10 cellular contexts compared by ENCODE assay signal in genomic region chr14:61147898-61148549, GRCh38.
DNase-seq lines count a peak whose midpoint lies in the region; ATAC-seq and TF ChIP-seq lines count a peak whose summit lies in the region.
"Had no signal": no experiment of that assay in that cellular context is flagged by ENCODE, and none has a peak within 500 bp of the region (broad histone marks: within the 10 kb centered on the region; RNA-seq: fewer than 3 reads in every experiment).

No MANE protein-coding gene starts in this region.

- no peaks in the 10 kb centered on the region; the same call in 1 of the 2 replicates for H3K36me3 ChIP-seq in PC-3 (ENCODE audit: low read depth, low read length)
- no peaks in the 10 kb centered on the region for H3K36me3 ChIP-seq in lower lobe of right lung
- H3K36me3 ChIP-seq in tibial artery, result no peaks in the 10 kb centered on the region

- peaks cover 11% of the 10 kb centered on the region for H3K9me3 Mint-ChIP-seq in endothelial cell (ENCODE audit: unreplicated experiment)
- peaks cover 18 to 21% of the 10 kb centered on the region in 2 donors for H3K9me3 Mint-ChIP-seq in stimulated activated naive B cell treated with anti-CD40 and anti-IgM and Interleukin-4, amounts not matched to agents 10 μg/mL and 1 μg/mL and 100 μg/mL, for 72 hours
- H3K9me3 Mint-ChIP-seq: activated naive CD4-positive, alpha-beta T cell treated with anti-CD3 and anti-CD28 coated beads, Interleukin-2, amount 50 U/mL, for 24 hours had no signal

- H3K9ac ChIP-seq in PC-3 (ENCODE audit: low read length), result peak overlapping the region; percentile 60

- BruUV-seq in PC-3 (replicated peaks; lab: Mats Ljungman, UMichigan), result no TSS peak

- H4K20me1 ChIP-seq in PC-3 (ENCODE audit: low read length), result no peaks in the 10 kb centered on the region

- TF ChIP-seq CTCF in PC-3 (conservative IDR thresholded peaks at IDR 0.05; ENCODE audit: low read depth, low read length) (no peak), lower lobe of right lung (IDR thresholded peaks at IDR 0.05) (no peak), tibial artery (IDR thresholded peaks at IDR 0.05) (no peak), endothelial cell (IDR thresholded peaks at IDR 0.05; ENCODE audit: unreplicated experiment) (no peak)

- POLR2A ChIA-PET in PC-3 (lab: Charles Lee; ENCODE audit: unreplicated experiment), result interaction anchor here (0.5 to 0.7 kb wide), 2 partner anchors 167 to 502 kb away, joined by 3 read pairs; no protein-coding TSS in a partner anchor

- no peaks in the 10 kb centered on the region for H3K79me2 ChIP-seq in PC-3 (ENCODE audit: low read length)

- H3K4me1 Mint-ChIP-seq in endothelial cell (ENCODE audit: unreplicated experiment), result peaks cover 4% of the 10 kb centered on the region
- H3K4me1 Mint-ChIP-seq in stimulated activated naive B cell treated with anti-CD40 and anti-IgM and Interleukin-4, amounts not matched to agents 10 μg/mL and 1 μg/mL and 100 μg/mL, for 72 hours, result no peaks in the 10 kb centered on the region
- H3K4me1 Mint-ChIP-seq: activated naive CD4-positive, alpha-beta T cell treated with anti-CD3 and anti-CD28 coated beads, Interleukin-2, amount 50 U/mL, for 24 hours had no signal

- intact Hi-C loops in PC-3 (cut with micrococcal nuclease), result no loop called here
- intact Hi-C loops in lower lobe of right lung (cut with DNase I), result no loop called here
- intact Hi-C loops in tibial artery (cut with DNase I; ENCODE audit: low total_unique reads), result loop anchor here (10.0 kb wide), 1 partner anchor 1663 kb away; the partner anchor contains the start of genes JKAMP and L3HYPDH

- H3K4me3 ChIP-seq in PC-3 (ENCODE audit: low read length), result no peak overlapping the region
- no peak overlapping the region for H3K4me3 ChIP-seq in lower lobe of right lung
- H3K4me3 ChIP-seq in tibial artery, result no peak overlapping the region

- H3K27ac ChIP-seq in PC-3 (ENCODE audit: low read length) (peak overlapping the region; percentile 89), lower lobe of right lung (no peak overlapping the region), tibial artery (peak overlapping the region; percentile 59 to 73)

- H3K4me1 ChIP-seq in PC-3 (ENCODE audit: insufficient read depth, low read length) (peaks cover 24% of the 10 kb centered on the region), lower lobe of right lung (peaks cover 8% of the 10 kb centered on the region), tibial artery (peaks cover 0 to 71% (median 24%) of the 10 kb centered on the region in 4 donors)

- no peaks in the 10 kb centered on the region for H3K9me2 ChIP-seq in PC-3 (replicated peaks; ENCODE audit: low read length)

- peak overlapping the region; percentile 90 for H2AFZ ChIP-seq in PC-3 (ENCODE audit: low read length)

- DNase-seq in PC-3, result peak; percentile 99
- DNase-seq in dermis microvascular lymphatic vessel endothelial cell (ENCODE audit: low read depth in 2 of 2), result peak; percentile 79 to 99
- no peak for DNase-seq in lower lobe of right lung
- no peak for DNase-seq in tibial artery
- no peak for DNase-seq in endothelial cell (ENCODE audit: low spot score)
- no peak for DNase-seq in stimulated activated naive B cell treated with anti-CD40 and anti-IgM and Interleukin-4, amounts not matched to agents 10 μg/mL and 1 μg/mL and 100 μg/mL, for 72 hours
- DNase-seq: NCI-H1092, T-helper 1 cell had no signal

- CTCF ChIA-PET in PC-3 (lab: Charles Lee), result interaction anchor here (0.6 to 0.8 kb wide), 3 partner anchors 70 to 523 kb away, joined by 3 to 4 read pairs (median 4); no protein-coding TSS in a partner anchor

- peaks cover 13% of the 10 kb centered on the region for H3K36me3 Mint-ChIP-seq in endothelial cell (ENCODE audit: low read depth, unreplicated experiment)
- peaks cover 3 to 5% of the 10 kb centered on the region in 2 donors for H3K36me3 Mint-ChIP-seq in stimulated activated naive B cell treated with anti-CD40 and anti-IgM and Interleukin-4, amounts not matched to agents 10 μg/mL and 1 μg/mL and 100 μg/mL, for 72 hours
- H3K36me3 Mint-ChIP-seq: activated naive CD4-positive, alpha-beta T cell treated with anti-CD3 and anti-CD28 coated beads, Interleukin-2, amount 50 U/mL, for 24 hours had no signal

- H3K4me3 Mint-ChIP-seq in endothelial cell (ENCODE audit: unreplicated experiment), result no peak overlapping the region
- H3K4me3 Mint-ChIP-seq in stimulated activated naive B cell treated with anti-CD40 and anti-IgM and Interleukin-4, amounts not matched to agents 10 μg/mL and 1 μg/mL and 100 μg/mL, for 72 hours, result no peak overlapping the region
- H3K4me3 Mint-ChIP-seq: activated naive CD4-positive, alpha-beta T cell treated with anti-CD3 and anti-CD28 coated beads, Interleukin-2, amount 50 U/mL, for 24 hours had no signal

- no peaks in the 10 kb centered on the region for H3K27me3 ChIP-seq in PC-3 (ENCODE audit: low read length)
- H3K27me3 ChIP-seq in lower lobe of right lung (ENCODE audit: low read depth), result no peaks in the 10 kb centered on the region
- no peaks in the 10 kb centered on the region for H3K27me3 ChIP-seq in tibial artery

- peak; percentile 88 for ATAC-seq in PC-3
- peak; percentile 15 to 19 for ATAC-seq in lower lobe of right lung
- no peak for ATAC-seq in HG03135 (IDR thresholded peaks at IDR 0.05; ENCODE audit: unreplicated experiment)
- no peak for ATAC-seq in stimulated activated naive B cell treated with anti-CD40 and anti-IgM and Interleukin-4, amounts not matched to agents 10 μg/mL and 1 μg/mL and 100 μg/mL, for 72 hours (replicated peaks)

- H3F3A ChIP-seq in PC-3 (ENCODE audit: low read length, unreplicated experiment), result no peaks in the 10 kb centered on the region

- H3K27me3 Mint-ChIP-seq in endothelial cell (ENCODE audit: unreplicated experiment), result peaks cover 2% of the 10 kb centered on the region
- peaks cover under 1 to 4% of the 10 kb centered on the region in 2 donors for H3K27me3 Mint-ChIP-seq in stimulated activated naive B cell treated with anti-CD40 and anti-IgM and Interleukin-4, amounts not matched to agents 10 μg/mL and 1 μg/mL and 100 μg/mL, for 72 hours

- H3K4me2 ChIP-seq in PC-3 (ENCODE audit: low read length), result peak overlapping the region; percentile 40

- no peak overlapping the region for H3K27ac Mint-ChIP-seq in endothelial cell (ENCODE audit: unreplicated experiment)
- no peak overlapping the region for H3K27ac Mint-ChIP-seq in stimulated activated naive B cell treated with anti-CD40 and anti-IgM and Interleukin-4, amounts not matched to agents 10 μg/mL and 1 μg/mL and 100 μg/mL, for 72 hours
- H3K27ac Mint-ChIP-seq: activated naive CD4-positive, alpha-beta T cell treated with anti-CD3 and anti-CD28 coated beads, Interleukin-2, amount 50 U/mL, for 24 hours had no signal

- H3K9me3 ChIP-seq in PC-3 (ENCODE audit: low read length) (peaks cover 15% of the 10 kb centered on the region), lower lobe of right lung (peaks cover 12% of the 10 kb centered on the region), tibial artery (peaks cover 0 to 5% (median 0%) of the 10 kb centered on the region in 3 donors)

Comparison
In these comparisons a context has a peak if more than half of its experiments do, and no peak if none do; other contexts are left out.
1. ATAC-seq: peak in PC-3 (single experiment) and lower lobe of right lung (2 of 2); none in HG03135 (single experiment) and stimulated activated naive B cell treated with anti-CD40 and anti-IgM and Interleukin-4, amounts not matched to agents 10 μg/mL and 1 μg/mL and 100 μg/mL, for 72 hours (0 of 2).
2. DNase-seq: peak in PC-3 (single experiment) and dermis microvascular lymphatic vessel endothelial cell (2 of 2); none in lower lobe of right lung (single experiment), tibial artery (0 of 2), endothelial cell (single experiment) and stimulated activated naive B cell treated with anti-CD40 and anti-IgM and Interleukin-4, amounts not matched to agents 10 μg/mL and 1 μg/mL and 100 μg/mL, for 72 hours (single experiment).